27 cellular contexts compared by ENCODE assay signal in genomic region chr11:76648929-76649328, GRCh38.
"Had no signal": no experiment of that assay in that cellular context is flagged by ENCODE, and none has a peak within 500 bp of the region (broad histone marks: within the 10 kb centered on the region; RNA-seq: fewer than 3 reads in every experiment).

No MANE protein-coding gene starts in this region.

- H3K4me1 ChIP-seq: neural progenitor cell, parathyroid adenoma, prostate gland, right lobe of liver had no signal

- H3K9me3 Mint-ChIP-seq: effector memory CD8-positive, alpha-beta T cell; natural killer cell treated with Interleukin-12 subunit alpha and Interleukin-12 subunit beta and Interleukin-15 and Interleukin-18, amount 100 ng/mL, for 72 hours; stimulated activated naive CD8-positive, alpha-beta T cell treated with anti-CD3 and anti-CD28 coated beads, Interleukin-15, Interleukin-2, amounts not matched to agents 100 ng/mL and 50 ng/mL, for 24 hours had no signal

- H3K4me3 ChIP-seq: coronary artery, gastrocnemius medialis, lung, mucosa of descending colon, neural progenitor cell, prostate gland, right lobe of liver, thoracic aorta, tibial nerve, upper lobe of left lung, uterus had no signal

- H3K27ac Mint-ChIP-seq: effector memory CD8-positive, alpha-beta T cell; mesothelial cell of epicardium; natural killer cell treated with Interleukin-12 subunit alpha and Interleukin-12 subunit beta and Interleukin-15 and Interleukin-18, amount 100 ng/mL, for 72 hours; neural progenitor cell; stimulated activated naive B cell treated with anti-CD40 and anti-IgM and Interleukin-4, amounts not matched to agents 10 μg/mL and 1 μg/mL and 100 μg/mL, for 72 hours; stimulated activated naive CD8-positive, alpha-beta T cell treated with anti-CD3 and anti-CD28 coated beads, Interleukin-15, Interleukin-2, amounts not matched to agents 100 ng/mL and 50 ng/mL, for 24 hours had no signal

- H3K36me3 Mint-ChIP-seq: naive B cell, neural progenitor cell had no signal

- H3K9ac ChIP-seq: neural progenitor cell, parathyroid adenoma had no signal

- H3K36me3 ChIP-seq: gastrocnemius medialis, neural progenitor cell, prostate gland, right lobe of liver, thoracic aorta, tibial nerve, upper lobe of left lung, uterus had no signal

- ATAC-seq: effector memory CD8-positive, alpha-beta T cell; gastrocnemius medialis; left colon; mucosa of descending colon; natural killer cell treated with Interleukin-12 subunit alpha and Interleukin-12 subunit beta and Interleukin-15 and Interleukin-18, amount 100 ng/mL, for 72 hours; right lobe of liver; stimulated activated naive B cell treated with anti-CD40 and anti-IgM and Interleukin-4, amounts not matched to agents 10 μg/mL and 1 μg/mL and 100 μg/mL, for 72 hours had no signal

- H3K27ac ChIP-seq: neural progenitor cell, parathyroid adenoma, prostate gland, right lobe of liver, upper lobe of left lung, uterus had no signal

- H3K4me1 Mint-ChIP-seq: naive B cell had no signal

- H3K4me3 Mint-ChIP-seq: effector memory CD8-positive, alpha-beta T cell; mesothelial cell of epicardium; natural killer cell treated with Interleukin-12 subunit alpha and Interleukin-12 subunit beta and Interleukin-15 and Interleukin-18, amount 100 ng/mL, for 72 hours; neural progenitor cell; stimulated activated naive B cell treated with anti-CD40 and anti-IgM and Interleukin-4, amounts not matched to agents 10 μg/mL and 1 μg/mL and 100 μg/mL, for 72 hours; stimulated activated naive CD8-positive, alpha-beta T cell treated with anti-CD3 and anti-CD28 coated beads, Interleukin-15, Interleukin-2, amounts not matched to agents 100 ng/mL and 50 ng/mL, for 24 hours had no signal

- H3K9me3 ChIP-seq: gastrocnemius medialis, prostate gland, right lobe of liver, upper lobe of left lung had no signal

- H3K27me3 ChIP-seq: gastrocnemius medialis, neural progenitor cell, right lobe of liver, tibial nerve, upper lobe of left lung, uterus had no signal

- DNase-seq: caudate nucleus; cerebellar nuclear complex; effector memory CD8-positive, alpha-beta T cell; foreskin fibroblast; gastrocnemius medialis; hippocampal formation; left colon; mesenchymal stem cell; mucosa of descending colon; naive B cell; small intestine; stimulated activated CD4-positive, alpha-beta T cell treated with anti-CD3 and anti-CD28 coated beads, Interleukin-15, amount 100 ng/mL, for 24 hours; stimulated activated CD4-positive, alpha-beta T cell treated with anti-CD3 and anti-CD28 coated beads, Interleukin-2, amount 100 ng/mL, for 48 hours; stimulated activated naive B cell treated with anti-CD40 and anti-IgM and Interleukin-4, amounts not matched to agents 10 μg/mL and 1 μg/mL and 100 μg/mL, for 72 hours; uterus had no signal
